In genomic region chr15:85649372-85649771, GRCh38 we compare ENCODE assay signal across 9 cellular contexts.
DNase-seq lines count a peak whose midpoint lies in the region; ATAC-seq, FAIRE-seq and TF ChIP-seq lines count a peak whose summit lies in the region.
"Had no signal": no experiment of that assay in that cellular context is flagged by ENCODE, and none has a peak within 500 bp of the region (broad histone marks: within the 10 kb centered on the region; RNA-seq: fewer than 3 reads in every experiment).

No MANE protein-coding gene starts in this region.

- POLR2A ChIA-PET in endothelial cell of umbilical vein (lab: Charles Lee) = no interaction called here
- POLR2A ChIA-PET in WTC11 (lab: Charles Lee) = no interaction called here

- TF ChIP-seq CTCF in endothelial cell of umbilical vein (IDR thresholded peaks at IDR 0.05; ENCODE audit: extremely low read depth in 1 of 2, insufficient read depth in 1 of 2, low read depth in 1 of 2, low read length in 2 of 2) (no peak), osteoblast (IDR thresholded peaks at IDR 0.05; ENCODE audit: extremely low read depth, low read depth, low read length) (no peak), WTC11 (IDR thresholded peaks at IDR 0.05) (no peak)

- no TSS peak for BruUV-seq in endothelial cell of umbilical vein (replicated peaks; lab: Mats Ljungman, UMichigan)

- H3K36me3 Mint-ChIP-seq in WTC11 = peaks cover 20% of the 10 kb centered on the region

- no peak overlapping the region for H3K4me3 Mint-ChIP-seq in WTC11

- peak overlapping the region; percentile 70 for H3K27ac ChIP-seq in endothelial cell of umbilical vein (ENCODE audit: insufficient read depth, low read depth, low read length)
- H3K27ac ChIP-seq in osteoblast (ENCODE audit: low read depth, low read length) = peak overlapping the region; percentile 92
- H3K27ac ChIP-seq: C4-2B had no signal

- peak; percentile 72 for FAIRE-seq in endothelial cell of umbilical vein (lab: Jason Lieb, UNC)

- intact Hi-C loops in endothelial cell of umbilical vein (cut with micrococcal nuclease) = no loop called here

- H3K4me2 ChIP-seq in endothelial cell of umbilical vein (ENCODE audit: insufficient read depth, low read length) (peak overlapping the region; percentile 57), osteoblast (ENCODE audit: insufficient read depth, low read length) (peak overlapping the region; percentile 37)

- H3K9me3 ChIP-seq in endothelial cell of umbilical vein (replicated peaks; ENCODE audit: control insufficient read depth, insufficient read depth, low read length) (no peaks in the 10 kb centered on the region), osteoblast (ENCODE audit: low read depth, low read length) (no peaks in the 10 kb centered on the region)

- H3K4me1 ChIP-seq in endothelial cell of umbilical vein (ENCODE audit: control insufficient read depth, extremely low read depth, insufficient read depth, low read length) = peaks cover 13% of the 10 kb centered on the region
- peaks cover 15% of the 10 kb centered on the region for H3K4me1 ChIP-seq in osteoblast (ENCODE audit: insufficient read depth, low read length)

- dilution Hi-C loops in endothelial cell of umbilical vein (cut with MboI; ENCODE audit: extremely low pct_ligation_motif_present, low sequenced_read_pairs) = no loop called here

- no peak overlapping the region for H3K27ac Mint-ChIP-seq in WTC11

- H3K36me3 ChIP-seq in endothelial cell of umbilical vein (ENCODE audit: control insufficient read depth in 2 of 2, extremely low read depth in 1 of 2, insufficient read depth in 2 of 2, low read length in 2 of 2) (peaks cover 0 to 6% of the 10 kb centered on the region in 2 experiments), osteoblast (ENCODE audit: insufficient read depth, low read length) (peaks cover 3% of the 10 kb centered on the region)

- DNase-seq in activated T-cell treated with anti-CD3 and anti-CD28 coated beads for 24 hours (ENCODE audit: low read depth) (peak; percentile 14), SW 1271 (lab: John Stamatoyannopoulos, UW) (peak; percentile 45 to 82), endothelial cell of umbilical vein (ENCODE audit: low read depth, low spot score) (peak; percentile 70), osteoblast (ENCODE audit: insufficient read length, low spot score, missing footprints) (peak; percentile 72), WTC11 (ENCODE audit: low spot score) (no peak), NCI-H774 (lab: John Stamatoyannopoulos, UW) (no peak)
- DNase-seq in activated T-cell treated with anti-CD3 and anti-CD28 coated beads, Interleukin-2, amount 50 U/mL, for 1 hour = no peak

- H3K4me3 ChIP-seq in endothelial cell of umbilical vein (replicated peaks in 1 of 3; ENCODE audit: insufficient read depth in 1 of 3, low read depth in 1 of 3, low read length in 3 of 3) = no peak overlapping the region
- no peak overlapping the region for H3K4me3 ChIP-seq in osteoblast (ENCODE audit: insufficient read depth, low read length)

- H3K4me1 Mint-ChIP-seq in WTC11 = peaks cover 4% of the 10 kb centered on the region

- TF ChIP-seq POLR2A in endothelial cell of umbilical vein (IDR thresholded peaks at IDR 0.05; ENCODE audit: low read depth, low read length) = no peak

- peak overlapping the region; percentile 19 for H3K9ac ChIP-seq in endothelial cell of umbilical vein (replicated peaks; ENCODE audit: extremely low read depth, insufficient read depth, low read length)

- H3K79me2 ChIP-seq in endothelial cell of umbilical vein (ENCODE audit: control insufficient read depth, insufficient read depth, low read length) (no peaks in the 10 kb centered on the region), osteoblast (ENCODE audit: insufficient read depth, low read length) (peaks cover 7% of the 10 kb centered on the region)

- no peaks in the 10 kb centered on the region for H3K27me3 Mint-ChIP-seq in WTC11 (ENCODE audit: low read depth)

- H2AFZ ChIP-seq in endothelial cell of umbilical vein (ENCODE audit: low read depth, low read length) = no peak overlapping the region
- peak overlapping the region; percentile 57 for H2AFZ ChIP-seq in osteoblast (ENCODE audit: low read length)

- no peaks in the 10 kb centered on the region for H4K20me1 ChIP-seq in endothelial cell of umbilical vein (replicated peaks; ENCODE audit: control insufficient read depth, extremely low read depth, insufficient read depth, low read length)
- no peaks in the 10 kb centered on the region for H4K20me1 ChIP-seq in osteoblast (ENCODE audit: insufficient read depth, low read length)

- no peaks in the 10 kb centered on the region for H3K27me3 ChIP-seq in endothelial cell of umbilical vein (ENCODE audit: control insufficient read depth in 2 of 2, insufficient read depth in 2 of 2, low read length in 2 of 2)
- no peaks in the 10 kb centered on the region for H3K27me3 ChIP-seq in osteoblast (ENCODE audit: insufficient read depth, low read length)

- ATAC-seq in WTC11 (no peak), HG03095 (IDR thresholded peaks at IDR 0.05; ENCODE audit: unreplicated experiment) (no peak)

- peaks cover 4% of the 10 kb centered on the region for H3K9me3 Mint-ChIP-seq in WTC11

- H3K9me1 ChIP-seq in endothelial cell of umbilical vein (replicated peaks; ENCODE audit: control insufficient read depth, extremely low read depth, insufficient read depth, low read length) = no peaks in the 10 kb centered on the region

- CTCF ChIA-PET in endothelial cell of umbilical vein (lab: Charles Lee) = interaction anchor here (1.0 kb wide), 1 partner anchor 22 kb away, joined by 3 read pairs; no protein-coding TSS in a partner anchor
- CTCF ChIA-PET in WTC11 (lab: Charles Lee) = no interaction called here

TF ChIP-seq in endothelial cell of umbilical vein, 7 proteins besides CTCF, POLR2A, EP300 and RAD21:
- peak; percentile 56 for TF ChIP-seq FOS (IDR thresholded peaks at IDR 0.05; ENCODE audit: borderline replicate concordance, insufficient read depth, low read length)
- no peak for TF ChIP-seq GATA2 (IDR thresholded peaks at IDR 0.05; ENCODE audit: insufficient read depth, insufficient read length, low read depth, low read length)
- no peak for TF ChIP-seq MYC (IDR thresholded peaks at IDR 0.05; ENCODE audit: low read depth, low read length)
- TF ChIP-seq JUN (IDR thresholded peaks at IDR 0.05; ENCODE audit: borderline replicate concordance, insufficient read depth, insufficient read length, low read depth) = peak; percentile 83
- no peak for TF ChIP-seq MAX (IDR thresholded peaks at IDR 0.05; ENCODE audit: insufficient read depth, insufficient read length)
- peak; percentile 18 for TF ChIP-seq POLR2AphosphoS5 (IDR thresholded peaks at IDR 0.05; ENCODE audit: insufficient read depth, low read depth, low read length)

TF ChIP-seq in WTC11, 78 proteins besides CTCF, POLR2A, EP300 and RAD21 (continues in another document):
- TF ChIP-seq ZBTB21 (CRISPR knock-in tag; IDR thresholded peaks at IDR 0.05; ENCODE audit: borderline replicate concordance) (no peak), FOXK1 (CRISPR knock-in tag; IDR thresholded peaks at IDR 0.05) (no peak), SMAD3 (CRISPR knock-in tag; IDR thresholded peaks at IDR 0.05; ENCODE audit: borderline replicate concordance) (no peak), CDX4 (CRISPR knock-in tag; IDR thresholded peaks at IDR 0.05; ENCODE audit: borderline replicate concordance) (no peak), AFF4 (CRISPR knock-in tag; IDR thresholded peaks at IDR 0.05; ENCODE audit: borderline replicate concordance) (no peak), ZNF219 (CRISPR knock-in tag; IDR thresholded peaks at IDR 0.05; ENCODE audit: borderline replicate concordance) (no peak), ZNF263 (CRISPR knock-in tag; IDR thresholded peaks at IDR 0.05; ENCODE audit: low read depth) (no peak)

Comparison
In these comparisons a context has a peak if more than half of its experiments do, and no peak if none do; other contexts are left out.
1. DNase-seq: peak in activated T-cell treated with anti-CD3 and anti-CD28 coated beads for 24 hours (single experiment), SW 1271 (2 of 2), endothelial cell of umbilical vein (single experiment) and osteoblast (single experiment); none in activated T-cell treated with anti-CD3 and anti-CD28 coated beads, Interleukin-2, amount 50 U/mL, for 1 hour (single experiment), WTC11 (single experiment) and NCI-H774 (single experiment).